8 cellular contexts compared by ENCODE assay signal in genomic region chr7:100865971-100866720, GRCh38. TPM values are rescaled to one million over a fixed set of nuclear protein-coding genes. Genes with fewer than 3 reads are reported as not detected.
DNase-seq lines count a peak whose midpoint lies in the region; ATAC-seq, FAIRE-seq and TF ChIP-seq lines count a peak whose summit lies in the region.

No MANE protein-coding gene starts in this region.

- TF ChIP-seq CTCF in hepatocyte (IDR thresholded peaks at IDR 0.05; ENCODE audit: poor library complexity) = no peak

- H3K9me2 ChIP-seq in hepatocyte (replicated peaks; ENCODE audit: insufficient read depth) = no peaks in the 10 kb centered on the region

- peaks cover 29% of the 10 kb centered on the region for H3K4me1 Mint-ChIP-seq in activated naive CD4-positive, alpha-beta T cell treated with anti-CD3 and anti-CD28 coated beads, Interleukin-2, amount 10 ng/mL, durations not matched to agents 7 days and 5 days

- FAIRE-seq in small intestine (lab: Jason Lieb, UNC) = no peak

- H3K9me3 ChIP-seq in hepatocyte (ENCODE audit: low read depth) (no peaks in the 10 kb centered on the region), small intestine (ENCODE audit: control insufficient read depth, low read depth) (no peaks in the 10 kb centered on the region)

- H3K27me3 Mint-ChIP-seq in activated naive CD4-positive, alpha-beta T cell treated with anti-CD3 and anti-CD28 coated beads, Interleukin-2, amount 10 ng/mL, durations not matched to agents 7 days and 5 days = no peaks in the 10 kb centered on the region

- DNase-seq in C1 segment of cervical spinal cord (lab: John Stamatoyannopoulos, UW) = peak in 13 of 14 donors; percentile 23 to 88 (median 74)
- DNase-seq in LoVo (ENCODE audit: low spot score) = peak; percentile 68
- peak; percentile 51 for DNase-seq in activated naive CD4-positive, alpha-beta T cell treated with anti-CD3 and anti-CD28 coated beads, Interleukin-2, amount 10 ng/mL, durations not matched to agents 7 days and 5 days
- DNase-seq in hepatocyte (ENCODE audit: low spot score) = no peak
- DNase-seq in small intestine = peak; percentile 77
- DNase-seq in COLO829 (ENCODE audit: low spot score) = no peak
- DNase-seq in germinal center (ENCODE audit: low spot score) = no peak

- no peaks in the 10 kb centered on the region for H4K20me1 ChIP-seq in hepatocyte (ENCODE audit: insufficient read depth, poor library complexity, severe bottlenecking)

- H3K36me3 ChIP-seq in hepatocyte (replicated peaks; ENCODE audit: insufficient read depth, low read depth) (no peaks in the 10 kb centered on the region), small intestine (ENCODE audit: control insufficient read depth in 2 of 2, insufficient read depth in 2 of 2, low read length in 2 of 2) (no peaks in the 10 kb centered on the region)

- H3K27ac ChIP-seq in hepatocyte (peak overlapping the region; percentile 93), small intestine (ENCODE audit: low read depth in 1 of 2, low read length in 1 of 2) (peak overlapping the region; percentile 64 to 94)

- H3K36me3 Mint-ChIP-seq in activated naive CD4-positive, alpha-beta T cell treated with anti-CD3 and anti-CD28 coated beads, Interleukin-2, amount 10 ng/mL, durations not matched to agents 7 days and 5 days = peaks cover 28% of the 10 kb centered on the region

- H3K4me1 ChIP-seq in hepatocyte (ENCODE audit: insufficient read depth) (peaks cover 14% of the 10 kb centered on the region), small intestine (ENCODE audit: control insufficient read depth in 2 of 2, insufficient read depth in 1 of 2, low read depth in 1 of 2, low read length in 1 of 2) (peaks cover 4% of the 10 kb centered on the region in 2 donors)

- H2AFZ ChIP-seq in hepatocyte = no peak overlapping the region

- H3K27ac Mint-ChIP-seq in activated naive CD4-positive, alpha-beta T cell treated with anti-CD3 and anti-CD28 coated beads, Interleukin-2, amount 10 ng/mL, durations not matched to agents 7 days and 5 days = peak overlapping the region; percentile 93

- no peak overlapping the region for H3K4me3 ChIP-seq in hepatocyte
- H3K4me3 ChIP-seq in small intestine (ENCODE audit: low read depth in 1 of 2, low read length in 2 of 2) = peak overlapping the region in 1 of 2 donors; percentile 47

- H3K4me3 Mint-ChIP-seq in activated naive CD4-positive, alpha-beta T cell treated with anti-CD3 and anti-CD28 coated beads, Interleukin-2, amount 10 ng/mL, durations not matched to agents 7 days and 5 days = peak overlapping the region; percentile 88

- peak overlapping the region; percentile 99 for H3K4me2 ChIP-seq in hepatocyte

- WGBS in hepatocyte (ENCODE audit: low lambda C conversion rate, missing lambda C conversion rate) = 95% methylated on average over 26 of the region's 44 CpGs
- WGBS in small intestine, 3 donors = 24 to 56% (median 39%) methylated on average over 31 to 44 of the region's 44 CpGs

- CTCF ChIA-PET in activated naive CD4-positive, alpha-beta T cell treated with anti-CD3 and anti-CD28 coated beads, Interleukin-2, amount 10 ng/mL, durations not matched to agents 7 days and 5 days (lab: Charles Lee) = interaction anchor here (1.1 kb wide), 1 partner anchor 14 kb away, joined by 3 read pairs; the partner anchor contains the start of gene SLC12A9

- H3K9me3 Mint-ChIP-seq in activated naive CD4-positive, alpha-beta T cell treated with anti-CD3 and anti-CD28 coated beads, Interleukin-2, amount 10 ng/mL, durations not matched to agents 7 days and 5 days = no peaks in the 10 kb centered on the region

- ATAC-seq in GM18868 (IDR thresholded peaks at IDR 0.05; ENCODE audit: unreplicated experiment) = no peak

- H3K27me3 ChIP-seq in hepatocyte (no peaks in the 10 kb centered on the region), small intestine (ENCODE audit: control insufficient read depth in 2 of 2, insufficient read depth in 2 of 2, low read length in 2 of 2) (no peaks in the 10 kb centered on the region)

- peaks cover 33% of the 10 kb centered on the region for H3K79me2 ChIP-seq in hepatocyte

RNA-seq across cellular contexts. Expression of gene TRIP6, which starts 1.0 kb away (rescaled TPM):
- total RNA-seq in hepatocyte = 54.0 and 57.5 TPM in 2 replicates
- polyA plus RNA-seq in hepatocyte (70.3 and 98.9 TPM in 2 replicates), small intestine (10 to 100 TPM in 2 of 3 donors, 1 to 10 TPM in 1; 3.4 to 23.1 (median 10.3) TPM)

RNA-seq across cellular contexts. Expression of gene SRRT, which starts 8.8 kb away (rescaled TPM):
- total RNA-seq in hepatocyte = 35.8 and 49.1 TPM in 2 replicates
- polyA plus RNA-seq in hepatocyte (91.7 and 135 TPM in 2 replicates), small intestine (100 to 1,000 TPM in 1 of 3 donors, 10 to 100 TPM in 2; 77.1 to 113 (median 82.1) TPM)

RNA-seq across cellular contexts. Expression of gene SLC12A9, which starts 13.6 kb away (rescaled TPM):
- total RNA-seq in hepatocyte = 15.4 and 21.3 TPM in 2 replicates
- polyA plus RNA-seq in hepatocyte = 17.1 and 23.5 TPM in 2 replicates
- polyA plus RNA-seq in small intestine = 10 to 100 TPM; 10.5 to 28.8 (median 12.7) TPM

RNA-seq across cellular contexts. Expression of gene UFSP1, which starts 23.4 kb away (rescaled TPM):
- total RNA-seq in hepatocyte = 3.9 TPM in 2 replicates
- 4.2 and 4.3 TPM in 2 replicates for polyA plus RNA-seq in hepatocyte
- polyA plus RNA-seq in small intestine = 1 to 10 TPM; 3.5 to 5.3 (median 4.9) TPM

RNA-seq across cellular contexts. Expression of gene ACHE, which starts 29.5 kb away (rescaled TPM):
- total RNA-seq in hepatocyte = 3.2 and 4.6 TPM in 2 replicates
- polyA plus RNA-seq in hepatocyte (16.3 and 18.3 TPM in 2 replicates), small intestine (10 to 100 TPM in 2 of 3 donors, 1 to 10 TPM in 1; 3.5 to 11.2 (median 11.0) TPM)

Comparison
In these comparisons a context has a peak if more than half of its experiments do, and no peak if none do; other contexts are left out.
1. DNase-seq: peak in C1 segment of cervical spinal cord (13 of 14), LoVo (single experiment), activated naive CD4-positive, alpha-beta T cell treated with anti-CD3 and anti-CD28 coated beads, Interleukin-2, amount 10 ng/mL, durations not matched to agents 7 days and 5 days (single experiment) and small intestine (single experiment); none in hepatocyte (single experiment), COLO829 (single experiment) and germinal center (single experiment).